8 cellular contexts compared by ENCODE assay signal in genomic region chr14:56422703-56423213, GRCh38.
DNase-seq lines count a peak whose midpoint lies in the region; ATAC-seq, FAIRE-seq and TF ChIP-seq lines count a peak whose summit lies in the region.

No MANE protein-coding gene starts in this region.

- no peaks in the 10 kb centered on the region for H3K36me3 ChIP-seq in CD4-positive, alpha-beta memory T cell (ENCODE audit: insufficient read depth, low read length)
- no peaks in the 10 kb centered on the region for H3K36me3 ChIP-seq in GM12878 (ENCODE audit: control insufficient read depth in 2 of 2, insufficient read depth in 2 of 2, low read length in 1 of 2)
- no peaks in the 10 kb centered on the region for H3K36me3 ChIP-seq in gastrocnemius medialis

- no peak for FAIRE-seq in GM12878 (lab: Jason Lieb, UNC)

- peak in 4 of 5 donors; percentile 17 to 35 (median 24) for DNase-seq in CD4-positive, alpha-beta memory T cell
- DNase-seq in HFF-Myc (ENCODE audit: extremely low read depth, low read depth) (peak; percentile 27), NCI-H460 (ENCODE audit: extremely low read depth, low read depth) (peak; percentile 50), GM12878 (ENCODE audit: low read depth, low spot score) (no peak), hypothalamus (lab: John Stamatoyannopoulos, UW) (peak in 30 of 51 donors; percentile 0 to 64 (median 24)), gastrocnemius medialis (peak; percentile 6 to 39), GDM1 (lab: John Stamatoyannopoulos, UW) (no peak)

- H2AFZ ChIP-seq in GM12878 (ENCODE audit: control insufficient read depth, low read depth, low read length) = no peak overlapping the region

- SMC1A ChIA-PET in GM12878 (lab: Charles Lee; ENCODE audit: uncharacterized antibody, unreplicated experiment) = interaction anchor here (0.6 to 1.2 kb wide), 4 partner anchors 13 to 716 kb away, joined by 3 to 6 read pairs (median 4); no protein-coding TSS in a partner anchor

- CTCF ChIA-PET in CD4-positive, alpha-beta memory T cell (lab: Charles Lee; ENCODE audit: partially characterized antibody) = interaction anchor here (0.7 to 5.9 kb wide), 5 partner anchors 11 to 977 kb away, joined by 3 to 54 read pairs (median 4); no protein-coding TSS in a partner anchor
- CTCF ChIA-PET in GM12878 (lab: Yijun Ruan, JAX) = interaction anchor here (1.0 to 2.7 kb wide), 4 partner anchors 690 to 985 kb away, joined by 4 to 17 read pairs (median 5); no protein-coding TSS in a partner anchor

- no peak overlapping the region for H3K4me2 ChIP-seq in GM12878 (ENCODE audit: control insufficient read depth, insufficient read depth)

- no peak overlapping the region for H3K4me3 ChIP-seq in CD4-positive, alpha-beta memory T cell (ENCODE audit: low read length in 2 of 2)
- H3K4me3 ChIP-seq in HFF-Myc (replicated peaks; ENCODE audit: low read depth, low read length) = no peak overlapping the region
- H3K4me3 ChIP-seq in GM12878 = no peak overlapping the region
- H3K4me3 ChIP-seq in gastrocnemius medialis = no peak overlapping the region

- TF ChIP-seq EP300 in GM12878 (IDR thresholded peaks at IDR 0.05; ENCODE audit: borderline replicate concordance in 1 of 2, control insufficient read depth in 1 of 2, low read depth in 2 of 2, low read length in 2 of 2) = no peak

- WGBS in GM12878 (ENCODE audit: insufficient coverage, insufficient replicate concordance, low lambda C conversion rate, missing lambda C conversion rate) = 0% methylated on average over 1 of the region's 1 CpG

- no peaks in the 10 kb centered on the region for H3K27me3 ChIP-seq in CD4-positive, alpha-beta memory T cell (ENCODE audit: insufficient read depth, low read length)
- H3K27me3 ChIP-seq in GM12878 (replicated peaks in 1 of 2; ENCODE audit: control insufficient read depth in 2 of 2, insufficient read depth in 2 of 2, low read length in 1 of 2) (no peaks in the 10 kb centered on the region), gastrocnemius medialis (no peaks in the 10 kb centered on the region)

- H3K27ac ChIP-seq in CD4-positive, alpha-beta memory T cell (ENCODE audit: low read depth, low read length) = no peak overlapping the region
- H3K27ac ChIP-seq in GM12878 (ENCODE audit: control insufficient read depth, insufficient read depth) (no peak overlapping the region), gastrocnemius medialis (no peak overlapping the region)

- H3K4me1 Mint-ChIP-seq in CD4-positive, alpha-beta memory T cell = peaks cover 0 to 4% (median 0%) of the 10 kb centered on the region in 4 donors

- H3K79me2 ChIP-seq in GM12878 (ENCODE audit: control insufficient read depth, insufficient read depth, low read length) = no peaks in the 10 kb centered on the region

- RAD21 ChIA-PET in GM12878 (lab: Charles Lee; ENCODE audit: unreplicated experiment) = interaction anchor here (0.9 to 1.5 kb wide), 3 partner anchors 364 to 691 kb away, joined by 3 to 11 read pairs (median 3); no protein-coding TSS in a partner anchor

- H3K36me3 Mint-ChIP-seq in CD4-positive, alpha-beta memory T cell = no peaks in the 10 kb centered on the region

- H3K4me1 ChIP-seq in CD4-positive, alpha-beta memory T cell (ENCODE audit: insufficient read depth, low read length) = no peaks in the 10 kb centered on the region
- H3K4me1 ChIP-seq in GM12878 (ENCODE audit: control insufficient read depth, insufficient read depth, low read length) = no peaks in the 10 kb centered on the region
- peaks cover 0 to 3% of the 10 kb centered on the region in 2 donors for H3K4me1 ChIP-seq in gastrocnemius medialis

- peaks cover 0 to 2% (median 0%) of the 10 kb centered on the region in 8 donors for H3K9me3 Mint-ChIP-seq in CD4-positive, alpha-beta memory T cell

- TF ChIP-seq RAD21 in GM12878 (IDR thresholded peaks at IDR 0.05; ENCODE audit: insufficient read depth, low read depth, low read length) = peak; percentile 59

- TF ChIP-seq CTCF in HFF-Myc (IDR thresholded peaks at IDR 0.05; ENCODE audit: low read depth, low read length, missing control alignments) = peak; percentile 69
- peak; percentile 35 to 50 (median 48); a peak in 4 of 6 replicates for TF ChIP-seq CTCF in GM12878 (IDR thresholded peaks at IDR 0.05 in 2 of 3, conservative IDR thresholded peaks at IDR 0.05 in 1 of 3; ENCODE audit: control insufficient read depth in 2 of 3, extremely low read depth in 1 of 3, insufficient read depth in 1 of 3, low read depth in 3 of 3, low read length in 3 of 3)
- peak; percentile 20 to 56 (median 44) for TF ChIP-seq CTCF in gastrocnemius medialis (IDR thresholded peaks at IDR 0.05 in 4 of 5, conservative IDR thresholded peaks at IDR 0.05 in 1 of 5)

- no peaks in the 10 kb centered on the region for H4K20me1 ChIP-seq in GM12878 (ENCODE audit: control insufficient read depth, insufficient read depth)

- H3K27me3 Mint-ChIP-seq in CD4-positive, alpha-beta memory T cell = peaks cover 0 to 2% of the 10 kb centered on the region in 2 donors

- H3K9ac ChIP-seq in GM12878 (ENCODE audit: control insufficient read depth, insufficient read depth, low read length) = no peak overlapping the region

- BruUV-seq in GM12878 (replicated peaks; lab: Mats Ljungman, UMichigan) = no TSS peak

- TF ChIP-seq POLR2A in GM12878 (IDR thresholded peaks at IDR 0.05; ENCODE audit: low read depth, low read length) (no peak), gastrocnemius medialis (IDR thresholded peaks at IDR 0.05) (no peak)

- POLR2A ChIA-PET in CD4-positive, alpha-beta memory T cell (lab: Charles Lee; ENCODE audit: partially characterized antibody) = no interaction called here
- POLR2A ChIA-PET in GM12878 (lab: Charles Lee) = no interaction called here

- in situ Hi-C loops in GM12878 (cut with MboI) (no loop called here), gastrocnemius medialis (cut with MboI; ENCODE audit: low sequenced_read_pairs in 4 of 4) (no loop called here)

- intact Hi-C loops in CD4-positive, alpha-beta memory T cell (cut with micrococcal nuclease) = loop anchor here (1.0 kb wide), 1 partner anchor 715 kb away; no protein-coding TSS in a partner anchor
- intact Hi-C loops in GM12878 (cut with micrococcal nuclease; ENCODE audit: unreplicated experiment) = no loop called here
- intact Hi-C loops in gastrocnemius medialis (cut with DNase I; ENCODE audit: low total_unique reads) = no loop called here

- H3K9me3 ChIP-seq in CD4-positive, alpha-beta memory T cell (ENCODE audit: control insufficient read depth in 1 of 2, low read length in 2 of 2) = no peaks in the 10 kb centered on the region
- H3K9me3 ChIP-seq in GM12878 (replicated peaks; ENCODE audit: control insufficient read depth, insufficient read depth, low read length) (no peaks in the 10 kb centered on the region), gastrocnemius medialis (no peaks in the 10 kb centered on the region)

- H3K27ac Mint-ChIP-seq in CD4-positive, alpha-beta memory T cell = no peak overlapping the region

- H3K4me3 Mint-ChIP-seq in CD4-positive, alpha-beta memory T cell = no peak overlapping the region

- ATAC-seq in GM12878 (peak; percentile 65), gastrocnemius medialis (peak; percentile 62 to 69), GM19395 (IDR thresholded peaks at IDR 0.05; ENCODE audit: unreplicated experiment) (no peak)

TF ChIP-seq in GM12878, 131 proteins besides CTCF, POLR2A, EP300 and RAD21:
- TF ChIP-seq SMC3 (IDR thresholded peaks at IDR 0.05; ENCODE audit: borderline replicate concordance, low read length) (peak; percentile 43; the same call in 1 of the 2 replicates), SREBF1 (IDR thresholded peaks at IDR 0.05; ENCODE audit: low read length) (no peak)

Comparison
In these comparisons a context has a peak if more than half of its experiments do, and no peak if none do; other contexts are left out.
1. DNase-seq: peak in CD4-positive, alpha-beta memory T cell (4 of 5), HFF-Myc (single experiment), NCI-H460 (single experiment), hypothalamus (30 of 51) and gastrocnemius medialis (2 of 2); none in GM12878 (single experiment) and GDM1 (single experiment).
2. Peak in every context shown above with its lines, with median percentiles within 50 percentile points of each other: CTCF ChIP-seq.